ENCODE assay signal across 9 cellular contexts in the genomic region with DNA sequence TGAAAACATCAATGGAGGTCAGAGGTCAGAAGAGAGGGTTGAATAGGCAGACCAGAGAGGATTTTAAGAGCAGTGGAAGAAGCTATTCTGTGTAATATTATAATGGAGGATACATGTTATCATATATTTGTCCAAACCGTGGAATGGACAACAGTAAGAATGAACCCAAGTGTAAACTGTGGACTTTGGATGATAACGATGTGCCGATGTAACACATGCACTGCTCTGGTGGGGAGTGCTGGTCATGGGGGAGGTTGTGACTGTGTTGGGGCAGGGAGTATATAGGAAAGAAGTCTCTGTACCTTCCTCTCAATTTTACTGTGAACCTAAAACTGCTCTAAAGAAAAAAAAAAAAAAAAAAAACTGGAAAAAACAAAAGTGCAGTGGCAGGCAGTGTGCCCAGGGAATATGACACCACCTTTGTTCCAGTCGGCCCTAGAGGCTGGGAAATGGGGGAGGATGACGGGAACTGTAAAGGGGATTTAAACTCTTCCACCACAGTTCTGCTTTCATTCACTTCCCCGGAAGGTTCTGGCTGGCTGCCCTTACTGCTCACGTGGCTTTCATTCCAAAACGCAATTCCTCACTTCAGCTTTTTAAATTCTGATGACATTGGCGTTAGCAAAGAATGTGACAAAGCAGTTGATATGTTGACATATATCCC.
DNase-seq lines count a peak whose midpoint lies in the region; ATAC-seq and TF ChIP-seq lines count a peak whose summit lies in the region.
"Had no signal": no experiment of that assay in that cellular context is flagged by ENCODE, and none has a peak within 500 bp of the region (broad histone marks: within the 10 kb centered on the region; RNA-seq: fewer than 3 reads in every experiment).

No MANE protein-coding gene starts in this region.

- H3K27ac ChIP-seq in body of pancreas (no peak overlapping the region), right lobe of liver (no peak overlapping the region)

- H3K36me3 ChIP-seq in body of pancreas (replicated peaks in 1 of 2; ENCODE audit: insufficient read depth in 1 of 2, low read depth in 2 of 2) (no peaks in the 10 kb centered on the region), right lobe of liver (no peaks in the 10 kb centered on the region)

- H3K9me3 ChIP-seq in body of pancreas (no peaks in the 10 kb centered on the region), right lobe of liver (no peaks in the 10 kb centered on the region)

- DNase-seq in A172 (ENCODE audit: low spot score) = peak; percentile 38
- peak; percentile 32 for DNase-seq in HK-2 (ENCODE audit: unreplicated experiment)
- DNase-seq in body of pancreas = peak; percentile 24 to 63 (median 43)
- DNase-seq in right lobe of liver = peak; percentile 48 to 60 (median 52)
- no peak for DNase-seq in NK-92 treated with Interleukin-12 subunit alpha and Interleukin-12 subunit beta, amount 100 ng/mL, for 24 hours (lab: John Stamatoyannopoulos, UW)
- no peak for DNase-seq in NOMO-1 treated with dmso at 0.1 percent for 144 hours (lab: John Stamatoyannopoulos, UW; ENCODE audit: unreplicated experiment)
- DNase-seq: naive B cell had no signal

- H3K27me3 ChIP-seq in body of pancreas (no peaks in the 10 kb centered on the region), right lobe of liver (no peaks in the 10 kb centered on the region)

- intact Hi-C loops in body of pancreas (cut with DNase I) (no loop called here), right lobe of liver (cut with DNase I) (no loop called here)

- no peak for TF ChIP-seq POLR2A in body of pancreas (IDR thresholded peaks at IDR 0.05)
- no peak for TF ChIP-seq POLR2A in right lobe of liver (IDR thresholded peaks at IDR 0.05)

- H3K4me3 ChIP-seq in body of pancreas = no peak overlapping the region
- no peak overlapping the region for H3K4me3 ChIP-seq in right lobe of liver

- 27 to 33% methylated on average over 9 of the region's 9 CpGs for WGBS in body of pancreas, 2 donors
- 24% methylated on average over 9 of the region's 9 CpGs for WGBS in right lobe of liver (ENCODE audit: insufficient coverage, low coverage, low lambda C conversion rate, missing lambda C conversion rate)

- TF ChIP-seq CTCF in body of pancreas (IDR thresholded peaks at IDR 0.05) (no peak), right lobe of liver (IDR thresholded peaks at IDR 0.05) (no peak)

- ATAC-seq in body of pancreas = no peak
- peak; percentile 46 to 81 (median 58) for ATAC-seq in right lobe of liver
- ATAC-seq in HG03095 (IDR thresholded peaks at IDR 0.05; ENCODE audit: unreplicated experiment) = no peak
- ATAC-seq in GM21390 (IDR thresholded peaks at IDR 0.05; ENCODE audit: unreplicated experiment) = no peak

- peaks cover 4% of the 10 kb centered on the region for H3K4me1 ChIP-seq in body of pancreas
- no peaks in the 10 kb centered on the region for H3K4me1 ChIP-seq in right lobe of liver

Comparison
In these comparisons a context has a peak if more than half of its experiments do, and no peak if none do; other contexts are left out.
1. DNase-seq: peak in A172 (single experiment), HK-2 (single experiment), body of pancreas (4 of 4) and right lobe of liver (3 of 3); none in NK-92 treated with Interleukin-12 subunit alpha and Interleukin-12 subunit beta, amount 100 ng/mL, for 24 hours (single experiment) and NOMO-1 treated with dmso at 0.1 percent for 144 hours (single experiment).
2. ATAC-seq: peak in right lobe of liver (4 of 4); none in body of pancreas (single experiment), HG03095 (single experiment) and GM21390 (single experiment).